Comparison of ENCODE assay signal across 1 cellular context in the genomic region with DNA sequence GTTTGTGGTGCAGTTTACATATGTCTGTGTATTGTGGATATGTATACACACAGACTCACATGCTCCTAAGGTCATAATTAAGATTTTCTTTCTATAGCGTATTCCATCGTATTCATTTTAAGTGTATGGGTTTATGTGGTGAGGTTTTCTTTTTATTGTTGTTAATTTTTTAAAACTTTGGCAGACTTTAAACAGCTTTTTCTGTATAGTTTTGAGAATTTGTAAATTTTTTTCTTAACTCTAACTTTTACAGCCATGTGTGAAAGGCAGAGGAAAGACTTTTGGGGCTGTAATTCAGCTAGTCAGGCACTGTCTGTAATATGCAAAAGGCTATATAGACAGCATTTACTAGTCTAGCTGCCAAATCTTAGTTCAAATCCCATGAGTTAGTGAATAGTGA.
TF ChIP-seq lines count a peak whose summit lies in the region.

No MANE protein-coding gene starts in this region.

TF ChIP-seq in A549, 52 proteins besides CTCF, POLR2A, EP300 and RAD21 (continued from another document):
- TF ChIP-seq, protein P1, sequence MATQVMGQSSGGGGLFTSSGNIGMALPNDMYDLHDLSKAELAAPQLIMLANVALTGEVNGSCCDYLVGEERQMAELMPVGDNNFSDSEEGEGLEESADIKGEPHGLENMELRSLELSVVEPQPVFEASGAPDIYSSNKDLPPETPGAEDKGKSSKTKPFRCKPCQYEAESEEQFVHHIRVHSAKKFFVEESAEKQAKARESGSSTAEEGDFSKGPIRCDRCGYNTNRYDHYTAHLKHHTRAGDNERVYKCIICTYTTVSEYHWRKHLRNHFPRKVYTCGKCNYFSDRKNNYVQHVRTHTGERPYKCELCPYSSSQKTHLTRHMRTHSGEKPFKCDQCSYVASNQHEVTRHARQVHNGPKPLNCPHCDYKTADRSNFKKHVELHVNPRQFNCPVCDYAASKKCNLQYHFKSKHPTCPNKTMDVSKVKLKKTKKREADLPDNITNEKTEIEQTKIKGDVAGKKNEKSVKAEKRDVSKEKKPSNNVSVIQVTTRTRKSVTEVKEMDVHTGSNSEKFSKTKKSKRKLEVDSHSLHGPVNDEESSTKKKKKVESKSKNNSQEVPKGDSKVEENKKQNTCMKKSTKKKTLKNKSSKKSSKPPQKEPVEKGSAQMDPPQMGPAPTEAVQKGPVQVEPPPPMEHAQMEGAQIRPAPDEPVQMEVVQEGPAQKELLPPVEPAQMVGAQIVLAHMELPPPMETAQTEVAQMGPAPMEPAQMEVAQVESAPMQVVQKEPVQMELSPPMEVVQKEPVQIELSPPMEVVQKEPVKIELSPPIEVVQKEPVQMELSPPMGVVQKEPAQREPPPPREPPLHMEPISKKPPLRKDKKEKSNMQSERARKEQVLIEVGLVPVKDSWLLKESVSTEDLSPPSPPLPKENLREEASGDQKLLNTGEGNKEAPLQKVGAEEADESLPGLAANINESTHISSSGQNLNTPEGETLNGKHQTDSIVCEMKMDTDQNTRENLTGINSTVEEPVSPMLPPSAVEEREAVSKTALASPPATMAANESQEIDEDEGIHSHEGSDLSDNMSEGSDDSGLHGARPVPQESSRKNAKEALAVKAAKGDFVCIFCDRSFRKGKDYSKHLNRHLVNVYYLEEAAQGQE (IDR thresholded peaks at IDR 0.05): no peak
- no peak for TF ChIP-seq FOSL2 (IDR thresholded peaks at IDR 0.05)
- no peak for TF ChIP-seq FOSL2 (CRISPR knock-in tag; IDR thresholded peaks at IDR 0.05)
- TF ChIP-seq CHD4 (IDR thresholded peaks at IDR 0.05; ENCODE audit: borderline replicate concordance): no peak
- no peak for TF ChIP-seq NPAS2 (CRISPR knock-in tag; IDR thresholded peaks at IDR 0.05; ENCODE audit: borderline replicate concordance)
- no peak for TF ChIP-seq HOXA7 (CRISPR knock-in tag; IDR thresholded peaks at IDR 0.05)
- no peak for TF ChIP-seq SREBF2 (IDR thresholded peaks at IDR 0.05)
- no peak for TF ChIP-seq MAZ (IDR thresholded peaks at IDR 0.05; ENCODE audit: borderline replicate concordance, low read depth, low read length)
- TF ChIP-seq, protein P2, sequence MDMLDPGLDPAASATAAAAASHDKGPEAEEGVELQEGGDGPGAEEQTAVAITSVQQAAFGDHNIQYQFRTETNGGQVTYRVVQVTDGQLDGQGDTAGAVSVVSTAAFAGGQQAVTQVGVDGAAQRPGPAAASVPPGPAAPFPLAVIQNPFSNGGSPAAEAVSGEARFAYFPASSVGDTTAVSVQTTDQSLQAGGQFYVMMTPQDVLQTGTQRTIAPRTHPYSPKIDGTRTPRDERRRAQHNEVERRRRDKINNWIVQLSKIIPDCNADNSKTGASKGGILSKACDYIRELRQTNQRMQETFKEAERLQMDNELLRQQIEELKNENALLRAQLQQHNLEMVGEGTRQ (IDR thresholded peaks at IDR 0.05): no peak
